In the genomic region with DNA sequence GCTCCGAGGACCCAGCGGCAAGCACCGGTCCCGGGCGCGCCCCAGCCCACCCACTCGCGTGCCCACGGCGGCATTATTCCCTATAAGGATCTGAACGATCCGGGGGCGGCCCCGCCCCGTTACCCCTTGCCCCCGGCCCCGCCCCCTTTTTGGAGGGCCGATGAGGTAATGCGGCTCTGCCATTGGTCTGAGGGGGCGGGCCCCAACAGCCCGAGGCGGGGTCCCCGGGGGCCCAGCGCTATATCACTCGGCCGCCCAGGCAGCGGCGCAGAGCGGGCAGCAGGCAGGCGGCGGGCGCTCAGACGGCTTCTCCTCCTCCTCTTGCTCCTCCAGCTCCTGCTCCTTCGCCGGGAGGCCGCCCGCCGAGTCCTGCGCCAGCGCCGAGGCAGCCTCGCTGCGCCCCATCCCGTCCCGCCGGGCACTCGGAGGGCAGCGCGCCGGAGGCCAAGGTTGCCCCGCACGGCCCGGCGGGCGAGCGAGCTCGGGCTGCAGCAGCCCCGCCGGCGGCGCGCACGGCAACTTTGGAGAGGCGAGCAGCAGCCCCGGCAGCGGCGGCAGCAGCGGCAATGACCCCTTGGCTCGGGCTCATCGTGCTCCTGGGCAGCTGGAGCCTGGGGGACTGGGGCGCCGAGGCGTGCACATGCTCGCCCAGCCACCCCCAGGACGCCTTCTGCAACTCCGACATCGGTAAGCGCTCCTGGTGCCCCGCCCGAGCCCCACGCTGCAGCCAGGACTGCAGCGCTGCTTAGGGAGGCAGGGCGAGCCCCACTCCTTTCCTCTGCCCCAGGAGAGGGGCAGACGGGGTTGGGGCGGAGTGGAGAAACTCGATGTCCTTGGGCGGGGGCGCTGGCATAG, we compare ENCODE assay signal across 8 cellular contexts.
DNase-seq lines count a peak whose midpoint lies in the region.

Gene TIMP3 (plus strand): TSS at position 270 of the 855 bp plus-strand sequence. CDS start 297 bp downstream, at position 567.

- peak; percentile 92 for DNase-seq in COLO829 (ENCODE audit: low spot score)
- peak; percentile 74 to 92 for DNase-seq in NCI-H524 (lab: John Stamatoyannopoulos, UW)
- DNase-seq in kidney glomerular epithelial cell (lab: John Stamatoyannopoulos, UW) = peak; percentile 54
- DNase-seq in smooth muscle cell of the brain vasculature (ENCODE audit: low read depth, low spot score) = peak; percentile 63
- no peak for DNase-seq in Kasumi-1 (lab: John Stamatoyannopoulos, UW)
- DNase-seq in activated CD4-positive, alpha-beta T cell treated with anti-CD3 and anti-CD28 coated beads for 1 hour = no peak
- DNase-seq in NCI-H2029 treated with DMSO at 0.1 percent for 48 hours (lab: John Stamatoyannopoulos, UW) = no peak

- peak within 1 kb of the TSS; percentile 12 for H3K27ac ChIP-seq in cingulate gyrus (ENCODE audit: low read depth, low read length)

Comparison
In these comparisons a context has a peak if more than half of its experiments do, and no peak if none do; other contexts are left out.
1. DNase-seq: peak in COLO829 (single experiment), NCI-H524 (2 of 2), kidney glomerular epithelial cell (single experiment) and smooth muscle cell of the brain vasculature (single experiment); none in Kasumi-1 (0 of 2), activated CD4-positive, alpha-beta T cell treated with anti-CD3 and anti-CD28 coated beads for 1 hour (single experiment) and NCI-H2029 treated with DMSO at 0.1 percent for 48 hours (single experiment).